In genomic region chr19:54509200-54509940, GRCh38 we compare ENCODE assay signal across 12 cellular contexts. TPM values are rescaled to one million over a fixed set of nuclear protein-coding genes. Genes with fewer than 3 reads are reported as not detected.
"Had no signal": no experiment of that assay in that cellular context is flagged by ENCODE, and none has a peak within 500 bp of the region (broad histone marks: within the 10 kb centered on the region; RNA-seq: fewer than 3 reads in every experiment).

No MANE protein-coding gene starts in this region.

RNA-seq across cellular contexts. Expression of gene LAIR2, which starts 6.7 kb away (rescaled TPM):
- total RNA-seq: breast epithelium, chondrocyte, dermis blood vessel endothelial cell, epithelial cell of proximal tubule, gastrocnemius medialis, lung microvascular endothelial cell, posterior vena cava, SJSA1, skeletal muscle tissue, suprapubic skin had no signal
- polyA plus RNA-seq: aorta, heart left ventricle had no signal
